In the genomic region with DNA sequence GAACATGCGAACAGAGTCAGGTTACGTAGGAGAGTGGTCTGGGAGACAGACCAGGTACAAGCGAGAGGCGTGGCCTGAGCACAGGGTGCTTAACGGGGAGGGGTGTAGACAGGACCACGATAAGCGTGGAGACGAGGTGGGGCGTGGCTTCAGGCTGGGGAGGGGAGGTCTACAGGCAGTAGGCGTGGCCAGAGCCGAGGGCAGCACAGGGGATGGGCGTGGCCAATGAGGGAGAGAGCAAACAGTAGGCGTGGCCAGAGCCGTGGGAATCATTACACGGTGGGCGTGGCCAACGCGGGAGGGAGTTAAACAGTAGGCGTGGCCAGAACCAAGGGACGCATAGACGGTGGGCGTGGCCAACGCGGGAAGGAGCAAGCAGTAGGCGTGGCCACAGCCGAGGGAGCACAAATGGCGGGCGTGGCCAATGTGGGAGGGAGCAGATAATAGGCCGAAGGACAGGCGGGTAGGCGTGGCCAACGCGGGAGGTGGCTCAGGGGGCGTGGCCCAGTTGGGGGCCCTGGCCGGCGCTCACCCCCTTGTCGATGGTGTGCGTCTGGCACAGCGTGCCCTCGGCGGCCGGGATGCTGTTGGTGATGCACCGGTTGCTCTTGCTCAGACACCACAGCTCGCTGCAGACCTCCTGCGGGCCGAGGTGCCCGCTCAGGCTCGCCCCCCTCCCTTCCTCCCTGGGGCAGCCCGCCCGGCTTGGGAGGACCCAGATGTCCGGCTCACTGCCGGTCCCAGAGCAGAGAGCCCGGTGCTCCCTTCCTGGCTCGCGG, we compare ENCODE assay signal across 8 cellular contexts.
DNase-seq lines count a peak whose midpoint lies in the region; ATAC-seq and TF ChIP-seq lines count a peak whose summit lies in the region.

No MANE protein-coding gene starts in this region.

- peak overlapping the region; percentile 65 for H3K4me3 ChIP-seq in coronary artery

- H3K27ac ChIP-seq in coronary artery: peak overlapping the region in 1 of 2 donors; percentile 78

- peak; percentile 12 for DNase-seq in SKM-1 treated with dmso at 0.1 percent for 144 hours (lab: John Stamatoyannopoulos, UW; ENCODE audit: unreplicated experiment)
- no peak for DNase-seq in SKM-1 (lab: John Stamatoyannopoulos, UW; ENCODE audit: unreplicated experiment)
- DNase-seq in activated CD4-positive, alpha-beta T cell treated with anti-CD3 and anti-CD28 coated beads for 48 hours: peak; percentile 98
- DNase-seq in coronary artery (ENCODE audit: low spot score): peak; percentile 98
- DNase-seq in kidney tubule cell (ENCODE audit: low spot score): peak; percentile 67
- DNase-seq in stimulated activated CD4-positive, alpha-beta T cell treated with anti-CD3 and anti-CD28 coated beads, Interleukin-12 subunit alpha, Interleukin-12 subunit beta, amount 100 ng/mL, for 48 hours (ENCODE audit: low read depth in 2 of 3, low spot score in 1 of 3): peak; percentile 89 to 98 (median 97)

- ATAC-seq in HG03378 (IDR thresholded peaks at IDR 0.05; ENCODE audit: unreplicated experiment): no peak
- ATAC-seq in HG03045 (IDR thresholded peaks at IDR 0.05; ENCODE audit: unreplicated experiment): no peak

- TF ChIP-seq CTCF in coronary artery (IDR thresholded peaks at IDR 0.05): no peak
